1 cellular context compared by ENCODE assay signal in genomic region chr6:18058429-18058828, GRCh38.
TF ChIP-seq lines count a peak whose summit lies in the region.

No MANE protein-coding gene starts in this region.

TF ChIP-seq in liver, 16 proteins besides CTCF, POLR2A, EP300 and RAD21 (continued from another document):
- TF ChIP-seq REST (IDR thresholded peaks at IDR 0.05) = no peak
- TF ChIP-seq YY1 (IDR thresholded peaks at IDR 0.05) = peak; percentile 45
- no peak for TF ChIP-seq GABPA (IDR thresholded peaks at IDR 0.05 in 1 of 2, conservative IDR thresholded peaks at IDR 0.05 in 1 of 2)
- TF ChIP-seq MAX (IDR thresholded peaks at IDR 0.05) = no peak
- no peak for TF ChIP-seq FOXA2 (IDR thresholded peaks at IDR 0.05)
- peak; percentile 21 to 34 for TF ChIP-seq HNF4A (conservative IDR thresholded peaks at IDR 0.05)
- no peak for TF ChIP-seq EGR1 (IDR thresholded peaks at IDR 0.05; ENCODE audit: low read depth in 2 of 2)
- no peak for TF ChIP-seq TAF1 (conservative IDR thresholded peaks at IDR 0.05)
- TF ChIP-seq ATF3 (IDR thresholded peaks at IDR 0.05) = no peak
- TF ChIP-seq JUND (IDR thresholded peaks at IDR 0.05) = no peak
- TF ChIP-seq HNF4G (IDR thresholded peaks at IDR 0.05) = no peak
